ENCODE assay signal across 1 cellular context in the genomic region with DNA sequence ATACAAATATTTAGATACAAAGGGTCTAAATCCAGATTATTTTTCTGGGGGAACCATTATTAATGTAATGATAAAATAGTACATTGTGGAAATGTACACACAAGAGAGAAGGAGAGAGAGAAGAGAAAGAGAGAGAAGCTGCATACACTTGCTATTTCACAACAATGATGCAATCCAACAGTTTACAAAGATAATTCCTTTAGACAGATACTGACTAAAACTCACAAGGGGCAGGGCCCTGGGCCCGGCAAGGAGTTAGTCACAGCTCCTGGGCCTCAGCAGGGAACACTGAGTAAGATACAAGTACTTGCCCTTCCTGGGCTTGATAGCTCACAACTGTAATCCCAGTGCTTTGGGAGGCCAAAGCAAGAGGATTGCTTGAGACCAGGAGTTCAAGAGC.
A peak's percentile ranks its signal among the peaks of the same experiment; 100 is the strongest.
TF ChIP-seq lines count a peak whose summit lies in the region.

No MANE protein-coding gene starts in this region.

TF ChIP-seq in HepG2, 621 proteins besides CTCF, POLR2A, EP300 and RAD21:
- peak; percentile 32; the same call in 1 of the 2 replicates for TF ChIP-seq FOSL2 (CRISPR knock-in tag; IDR thresholded peaks at IDR 0.05)
- peak; percentile 47; the same call in 1 of the 2 replicates for TF ChIP-seq GATAD2A (CRISPR knock-in tag; IDR thresholded peaks at IDR 0.05)
- peak; percentile 58 for TF ChIP-seq CEBPG (CRISPR knock-in tag; IDR thresholded peaks at IDR 0.05)
- TF ChIP-seq ZNF12 (CRISPR knock-in tag; IDR thresholded peaks at IDR 0.05) = peak; percentile 71; the same call in 1 of the 2 replicates
- peak; percentile 54; the same call in 1 of the 2 replicates for TF ChIP-seq CEBPB (IDR thresholded peaks at IDR 0.05; ENCODE audit: borderline replicate concordance, low read depth, low read length)
TF ChIP-seq in HepG2: peak in this region for 5; not testable (repeated sequence) for 616.
